2 cellular contexts compared by ENCODE assay signal in the genomic region with DNA sequence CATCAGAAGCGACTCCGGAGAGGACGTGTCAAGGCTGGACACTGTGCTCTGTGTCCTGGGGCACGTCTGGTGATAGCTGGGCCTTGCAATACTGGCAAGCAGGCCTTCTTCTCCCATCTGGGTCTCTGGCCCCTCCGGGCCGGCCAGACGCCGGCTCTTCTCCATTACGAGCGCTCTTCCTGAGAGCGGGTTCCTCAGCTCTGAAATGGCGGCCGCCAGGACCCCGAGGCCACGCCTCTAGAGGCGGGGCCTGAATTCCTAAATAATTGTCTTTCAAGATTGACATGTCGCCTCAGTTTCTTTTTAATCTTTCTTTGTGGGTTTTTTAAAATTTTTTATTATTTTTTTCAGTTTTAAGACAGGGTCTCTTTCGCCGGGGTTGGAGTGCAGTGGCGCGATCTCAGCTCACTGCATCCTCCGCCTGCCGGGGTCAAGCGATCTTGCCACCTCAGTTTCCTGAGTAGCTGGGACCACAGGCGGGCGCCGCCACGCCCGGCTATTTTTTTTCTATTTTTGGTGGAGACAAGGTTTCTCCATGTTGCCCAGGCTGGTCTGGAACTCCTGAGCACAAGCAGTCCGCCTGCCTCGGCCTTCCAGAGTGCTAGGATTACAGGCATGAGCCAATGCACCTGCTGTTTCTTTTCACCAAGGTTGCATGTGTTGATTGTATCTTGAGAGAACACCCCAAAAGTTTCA.
TF ChIP-seq lines count a peak whose summit lies in the region.

No MANE protein-coding gene starts in this region.

TF ChIP-seq in H1, 55 proteins besides CTCF, POLR2A, EP300 and RAD21:
- peak; percentile 93 for TF ChIP-seq YY1 (IDR thresholded peaks at IDR 0.05; ENCODE audit: low read depth, low read length)
- TF ChIP-seq NRF1 (IDR thresholded peaks at IDR 0.05; ENCODE audit: low read depth, low read length) = no peak
TF ChIP-seq in H1: peak in this region for 1.

TF ChIP-seq in HEK293T, 16 proteins besides CTCF, POLR2A, EP300 and RAD21:
- TF ChIP-seq FOXK2 (IDR thresholded peaks at IDR 0.05) = no peak
- TF ChIP-seq BHLHE40 (IDR thresholded peaks at IDR 0.05; ENCODE audit: borderline replicate concordance) = no peak
- TF ChIP-seq CTBP1 (IDR thresholded peaks at IDR 0.05; ENCODE audit: borderline replicate concordance) = no peak
- TF ChIP-seq SUZ12 (IDR thresholded peaks at IDR 0.05) = no peak
- no peak for TF ChIP-seq PKNOX1 (IDR thresholded peaks at IDR 0.05)
- no peak for TF ChIP-seq LEF1 (IDR thresholded peaks at IDR 0.05; ENCODE audit: borderline replicate concordance)
